8 cellular contexts compared by ENCODE assay signal in genomic region chr21:41419921-41420862, GRCh38. TPM values are rescaled to one million over a fixed set of nuclear protein-coding genes. Genes with fewer than 3 reads are reported as not detected.
DNase-seq lines count a peak whose midpoint lies in the region; ATAC-seq and TF ChIP-seq lines count a peak whose summit lies in the region.

No MANE protein-coding gene starts in this region.

- no peak for TF ChIP-seq CTCF in endodermal cell (conservative IDR thresholded peaks at IDR 0.05)

- H3K4me3 Mint-ChIP-seq in endodermal cell, result peak overlapping the region; percentile 59

- H4K8ac ChIP-seq in mesenchymal stem cell (ENCODE audit: low read length), result peak overlapping the region; percentile 100

- H3K27me3 ChIP-seq in endodermal cell (ENCODE audit: control insufficient read depth, insufficient read depth, low read length, poor library complexity, severe bottlenecking) (peaks cover 23% of the 10 kb centered on the region), mesenchymal stem cell (ENCODE audit: control insufficient read depth in 1 of 2, insufficient read depth in 1 of 2, low read length in 2 of 2) (no peaks in the 10 kb centered on the region)

- peak overlapping the region; percentile 93 for H3K4me2 ChIP-seq in mesenchymal stem cell (ENCODE audit: low read length, poor library complexity, severe bottlenecking)

- H3K14ac ChIP-seq in mesenchymal stem cell (ENCODE audit: low read length in 2 of 2), result peak overlapping the region in 1 of 2 experiments; percentile 31

- H2BK120ac ChIP-seq in mesenchymal stem cell (ENCODE audit: low read depth, low read length), result peak overlapping the region; percentile 77

- peak overlapping the region; percentile 21 for H2AK5ac ChIP-seq in mesenchymal stem cell (ENCODE audit: low read length, severe bottlenecking)

- 16 to 48% methylated on average over 10 to 54 of the region's 54 CpGs for WGBS in endodermal cell (ENCODE audit: insufficient coverage in 1 of 2, insufficient read length in 1 of 2), 2 experiments
- WGBS in mesenchymal stem cell, result 13% methylated on average over 44 of the region's 54 CpGs

- peak; percentile 90 for ATAC-seq in HG03103 (IDR thresholded peaks at IDR 0.05; ENCODE audit: low read depth, unreplicated experiment)

- H3K9me3 ChIP-seq in endodermal cell (ENCODE audit: control insufficient read depth, low read length) (no peaks in the 10 kb centered on the region), mesenchymal stem cell (ENCODE audit: control insufficient read depth, low read length) (no peaks in the 10 kb centered on the region)

- no peak overlapping the region for H3K23ac ChIP-seq in mesenchymal stem cell (ENCODE audit: low read length in 2 of 2)

- H3K4me1 ChIP-seq in endodermal cell (ENCODE audit: control insufficient read depth, insufficient read depth, low read length), result peaks cover 4% of the 10 kb centered on the region
- peaks cover 8% of the 10 kb centered on the region for H3K4me1 ChIP-seq in mesenchymal stem cell (ENCODE audit: control insufficient read depth, insufficient read depth, low read depth, low read length)

- H3K79me1 ChIP-seq in mesenchymal stem cell (replicated peaks; ENCODE audit: low read length, poor library complexity, severe bottlenecking), result no peaks in the 10 kb centered on the region

- H3K4ac ChIP-seq in mesenchymal stem cell (ENCODE audit: low read depth in 1 of 2, low read length in 2 of 2), result peak overlapping the region; percentile 30 to 99

- H3K36me3 ChIP-seq in endodermal cell (ENCODE audit: control insufficient read depth, insufficient read depth, low read length) (no peaks in the 10 kb centered on the region), mesenchymal stem cell (ENCODE audit: control insufficient read depth in 1 of 2, insufficient read depth in 2 of 2, low read depth in 1 of 2, low read length in 2 of 2) (no peaks in the 10 kb centered on the region)

- DNase-seq in NCI-H187 (lab: John Stamatoyannopoulos, UW) (peak; percentile 54 to 67), NCI-H187 treated with DMSO at 0.1 percent for 48 hours (lab: John Stamatoyannopoulos, UW) (no peak), NCI-H69 (lab: John Stamatoyannopoulos, UW) (peak; percentile 65), endodermal cell (peak; percentile 89), mesenchymal stem cell (peak; percentile 93)
- DNase-seq in activated CD8-positive, alpha-beta memory T cell treated with anti-CD3 and anti-CD28 coated beads, Interleukin-2, amount 50 U/mL, for 1 hour (ENCODE audit: extremely low read depth), result peak; percentile 19
- DNase-seq in stimulated activated CD8-positive, alpha-beta memory T cell treated with anti-CD3 and anti-CD28 coated beads, Interleukin-15, amount 100 ng/mL, for 48 hours (ENCODE audit: low read depth in 2 of 2), result peak; percentile 15 to 24

- peaks cover 11% of the 10 kb centered on the region for H3K4me1 Mint-ChIP-seq in endodermal cell

- peak overlapping the region; percentile 66 for H2AFZ ChIP-seq in mesenchymal stem cell (ENCODE audit: low read depth, low read length)

- H3K27me3 Mint-ChIP-seq in endodermal cell (ENCODE audit: insufficient read depth), result peaks cover 31% of the 10 kb centered on the region

- H3K4me3 ChIP-seq in endodermal cell (ENCODE audit: low read length) (peak overlapping the region; percentile 74), mesenchymal stem cell (ENCODE audit: insufficient read depth in 1 of 2, low read depth in 1 of 2, low read length in 2 of 2) (peak overlapping the region; percentile 65 to 84)

- H2BK12ac ChIP-seq in mesenchymal stem cell (ENCODE audit: low read length in 2 of 2), result peak overlapping the region; percentile 39 to 49

- H2BK15ac ChIP-seq in mesenchymal stem cell (ENCODE audit: low read depth, poor library complexity, severe bottlenecking), result peak overlapping the region; percentile 88

- H3K27ac Mint-ChIP-seq in endodermal cell, result peak overlapping the region; percentile 44

- H3K36me3 Mint-ChIP-seq in endodermal cell (ENCODE audit: low read depth), result no peaks in the 10 kb centered on the region

- no peak overlapping the region for H3K27ac ChIP-seq in endodermal cell (ENCODE audit: low read depth, low read length)
- peak overlapping the region; percentile 36 for H3K27ac ChIP-seq in mesenchymal stem cell (ENCODE audit: low read length, poor library complexity, severe bottlenecking)

- peaks cover 3% of the 10 kb centered on the region for H3K9me3 Mint-ChIP-seq in endodermal cell

- H2BK5ac ChIP-seq in mesenchymal stem cell (ENCODE audit: low read depth, low read length, poor library complexity, severe bottlenecking), result no peak overlapping the region

- peak overlapping the region; percentile 91 to 100 for H3K18ac ChIP-seq in mesenchymal stem cell (ENCODE audit: low read depth in 1 of 2, low read length in 2 of 2)

- H3K9ac ChIP-seq in endodermal cell (ENCODE audit: extremely low read depth, low read length, poor library complexity, severe bottlenecking) (no peak overlapping the region), mesenchymal stem cell (ENCODE audit: low read length) (peak overlapping the region; percentile 98)

- peak overlapping the region; percentile 100 for H4K91ac ChIP-seq in mesenchymal stem cell (ENCODE audit: low read length)

RNA-seq across cellular contexts. Expression of gene MX1, which starts 5.8 kb away (rescaled TPM):
- total RNA-seq in endodermal cell, result under 1 TPM; 0.42 to 0.84 TPM
- polyA plus RNA-seq in endodermal cell (2013, experiment 1 of 2), result 1.1 TPM
- 0.79 TPM for polyA plus RNA-seq in endodermal cell (2013, experiment 2 of 2)
- 6.6 TPM for polyA plus RNA-seq in mesenchymal stem cell (2013, experiment 1 of 2)
- 6.5 TPM for polyA plus RNA-seq in mesenchymal stem cell (2013, experiment 2 of 2)

RNA-seq across cellular contexts. Expression of gene MX2, which starts 58.4 kb away (rescaled TPM):
- 10 to 100 TPM in 1 of 2 donors, 1 to 10 TPM in 1; 1.6 to 11.4 TPM for total RNA-seq in endodermal cell
- 0.50 TPM for polyA plus RNA-seq in endodermal cell (2013, experiment 1 of 2)
- 0.33 TPM for polyA plus RNA-seq in endodermal cell (2013, experiment 2 of 2)
- polyA plus RNA-seq in mesenchymal stem cell (2013, experiment 1 of 2), result 6.2 TPM
- polyA plus RNA-seq in mesenchymal stem cell (2013, experiment 2 of 2), result 6.3 TPM
